ENCODE assay signal across 30 cellular contexts in genomic region chr16:81587626-81588160, GRCh38.
DNase-seq lines count a peak whose midpoint lies in the region; ATAC-seq and TF ChIP-seq lines count a peak whose summit lies in the region.
"Had no signal": no experiment of that assay in that cellular context is flagged by ENCODE, and none has a peak within 500 bp of the region (broad histone marks: within the 10 kb centered on the region; RNA-seq: fewer than 3 reads in every experiment).

No MANE protein-coding gene starts in this region.

- H2BK120ac ChIP-seq in mesenchymal stem cell (ENCODE audit: low read depth, low read length): no peak overlapping the region

- H3K4me3 Mint-ChIP-seq in GM23338: no peak overlapping the region
- H3K4me3 Mint-ChIP-seq: activated CD4-positive, alpha-beta memory T cell treated with anti-CD3 and anti-CD28 coated beads, Interleukin-2, amount 10 ng/mL, durations not matched to agents 7 days and 5 days; stimulated activated naive CD8-positive, alpha-beta T cell treated with anti-CD3 and anti-CD28 coated beads, Interleukin-15, amount 100 ng/mL, for 72 hours; T-helper 2 cell treated with Interferon-gamma antibody and Interleukin-4, amounts not matched to agents 5 μg/mL and 100 μg/mL, for 36 hours had no signal

- H3K14ac ChIP-seq in mesenchymal stem cell (ENCODE audit: low read length in 2 of 2): no peak overlapping the region

- H3K9me3 ChIP-seq in mesenchymal stem cell (ENCODE audit: control insufficient read depth, low read length) (no peaks in the 10 kb centered on the region), stomach smooth muscle (ENCODE audit: control insufficient read depth in 2 of 2, low read length in 2 of 2) (no peaks in the 10 kb centered on the region), esophagus squamous epithelium (no peaks in the 10 kb centered on the region)
- H3K9me3 ChIP-seq: BLaER1, left lung, prostate gland, tibial artery had no signal

- H3K27ac ChIP-seq in GM23338 (ENCODE audit: low read depth): no peak overlapping the region
- H3K27ac ChIP-seq in mesenchymal stem cell (ENCODE audit: low read length, poor library complexity, severe bottlenecking): no peak overlapping the region
- peak overlapping the region; percentile 11 for H3K27ac ChIP-seq in stomach smooth muscle (ENCODE audit: low read length)
- H3K27ac ChIP-seq in esophagus squamous epithelium: no peak overlapping the region
- H3K27ac ChIP-seq: BLaER1, brain microvascular endothelial cell, KMS-11, left lung, prostate gland, tibial artery had no signal

- peaks cover 26% of the 10 kb centered on the region for H3K4me1 Mint-ChIP-seq in GM23338

- H3K4me2 ChIP-seq in GM23338 (no peak overlapping the region), mesenchymal stem cell (ENCODE audit: low read length, poor library complexity, severe bottlenecking) (no peak overlapping the region)
- H3K4me2 ChIP-seq: BLaER1, KMS-11 had no signal

- no peak for TF ChIP-seq POLR2A in esophagus squamous epithelium (IDR thresholded peaks at IDR 0.05)

- H3K4me3 ChIP-seq in GM23338 (no peak overlapping the region), mesenchymal stem cell (ENCODE audit: insufficient read depth in 1 of 2, low read depth in 1 of 2, low read length in 2 of 2) (no peak overlapping the region), stomach smooth muscle (ENCODE audit: low read length in 2 of 2) (no peak overlapping the region), esophagus squamous epithelium (no peak overlapping the region)
- H3K4me3 ChIP-seq: BLaER1, left lung, PC-9, prostate gland, tibial artery had no signal

- TF ChIP-seq CTCF in GM23338 (conservative IDR thresholded peaks at IDR 0.05; ENCODE audit: low read depth in 2 of 2) (no peak), esophagus squamous epithelium (IDR thresholded peaks at IDR 0.05) (no peak)

- peak overlapping the region in 1 of 2 experiments; percentile 24 for H3K23ac ChIP-seq in mesenchymal stem cell (ENCODE audit: low read length in 2 of 2)

- no peak overlapping the region for H2BK12ac ChIP-seq in mesenchymal stem cell (ENCODE audit: low read length in 2 of 2)

- ATAC-seq in GM23338 (no peak), HG02973 (IDR thresholded peaks at IDR 0.05; ENCODE audit: unreplicated experiment) (no peak)
- ATAC-seq: left lung; sciatic nerve; stimulated activated naive CD8-positive, alpha-beta T cell treated with anti-CD3 and anti-CD28 coated beads, Interleukin-15, amount 100 ng/mL, for 72 hours had no signal

- H3F3A ChIP-seq in GM23338 (replicated peaks; ENCODE audit: low read depth): 0 out of 2 replicates have a peak, but pooled peaks cover 2% of the 10 kb centered on the region

- peak overlapping the region; percentile 19 for H2BK15ac ChIP-seq in mesenchymal stem cell (ENCODE audit: low read depth, poor library complexity, severe bottlenecking)

- H3K9ac ChIP-seq in mesenchymal stem cell (ENCODE audit: low read length) (no peak overlapping the region), stomach smooth muscle (ENCODE audit: low read length in 2 of 2) (no peak overlapping the region)
- H3K9ac ChIP-seq: BLaER1, KMS-11 had no signal

- H3K27ac Mint-ChIP-seq in GM23338: 0 out of 2 replicates have a peak overlapping the region, but pooled peaks have one; percentile 25
- H3K27ac Mint-ChIP-seq: activated CD4-positive, alpha-beta memory T cell treated with anti-CD3 and anti-CD28 coated beads, Interleukin-2, amount 10 ng/mL, durations not matched to agents 7 days and 5 days had no signal

- H3K36me3 Mint-ChIP-seq in GM23338 (ENCODE audit: low read depth): peaks cover 7% of the 10 kb centered on the region; the same call in 2 of the 3 replicates

- H2AFZ ChIP-seq in GM23338 (no peak overlapping the region), mesenchymal stem cell (ENCODE audit: low read depth, low read length) (no peak overlapping the region)
- H2AFZ ChIP-seq: PC-9 had no signal

- no peak overlapping the region for H3K18ac ChIP-seq in mesenchymal stem cell (ENCODE audit: low read depth in 1 of 2, low read length in 2 of 2)

- peaks cover 10% of the 10 kb centered on the region for H4K20me1 ChIP-seq in GM23338 (replicated peaks; ENCODE audit: insufficient read depth)

- H2BK5ac ChIP-seq in mesenchymal stem cell (ENCODE audit: low read depth, low read length, poor library complexity, severe bottlenecking): no peak overlapping the region

- peaks cover 66% of the 10 kb centered on the region for H3K79me2 ChIP-seq in GM23338 (replicated peaks; ENCODE audit: insufficient read depth)

- no peak overlapping the region for H4K8ac ChIP-seq in mesenchymal stem cell (ENCODE audit: low read length)

- no peak overlapping the region for H3K4ac ChIP-seq in mesenchymal stem cell (ENCODE audit: low read depth in 1 of 2, low read length in 2 of 2)

- DNase-seq in GM23338 (ENCODE audit: low spot score): no peak
- DNase-seq in astrocyte of the hippocampus (ENCODE audit: low read depth, low spot score): peak; percentile 39
- DNase-seq in mesenchymal stem cell: no peak
- no peak for DNase-seq in SIG-M5 treated with dmso at 0.1 percent for 504 hours (lab: John Stamatoyannopoulos, UW; ENCODE audit: unreplicated experiment)
- DNase-seq in foreskin melanocyte: no peak
- DNase-seq in esophagus squamous epithelium (lab: John Stamatoyannopoulos, UW): no peak
- DNase-seq: activated CD4-positive, alpha-beta memory T cell treated with anti-CD3 and anti-CD28 coated beads, Interleukin-2, amount 10 ng/mL, durations not matched to agents 7 days and 5 days; activated CD8-positive, alpha-beta memory T cell treated with anti-CD3 and anti-CD28 coated beads, Interleukin-2, amount 50 U/mL, for 4 hours; activated naive CD4-positive, alpha-beta T cell treated with anti-CD3 and anti-CD28 coated beads, Interleukin-2, amount 50 U/mL, for 16 hours; brain microvascular endothelial cell; DMS79 treated with DMSO at 0.1 percent for 48 hours; GF-D8; left lung; MM.1S; NCI-H1105 treated with DMSO at 0.1 percent for 48 hours; NCI-H2029; NCI-H524 treated with DMSO at 0.1 percent for 48 hours; Right ventricle myocardium superior; stimulated activated CD4-positive, alpha-beta T cell treated with anti-CD3 and anti-CD28 coated beads, Interleukin-12 subunit alpha, Interleukin-12 subunit beta, amount 100 ng/mL, for 4 hours; stimulated activated CD4-positive, alpha-beta T cell treated with anti-CD3 and anti-CD28 coated beads, Interleukin-2, amount 100 ng/mL, for 48 hours; stimulated activated naive CD8-positive, alpha-beta T cell treated with anti-CD3 and anti-CD28 coated beads, Interleukin-15, amount 100 ng/mL, for 72 hours; tibial artery had no signal

- H3K36me3 ChIP-seq in GM23338 (ENCODE audit: insufficient read depth): no peaks in the 10 kb centered on the region
- H3K36me3 ChIP-seq in mesenchymal stem cell (ENCODE audit: control insufficient read depth in 1 of 2, insufficient read depth in 2 of 2, low read depth in 1 of 2, low read length in 2 of 2): peaks cover 0 to 16% of the 10 kb centered on the region in 2 experiments
- no peaks in the 10 kb centered on the region for H3K36me3 ChIP-seq in stomach smooth muscle (ENCODE audit: control insufficient read depth in 2 of 2, insufficient read depth in 2 of 2, low read length in 2 of 2)
- H3K36me3 ChIP-seq in esophagus squamous epithelium: peaks cover 0 to 35% (median 0%) of the 10 kb centered on the region in 3 donors
- H3K36me3 ChIP-seq: brain microvascular endothelial cell, prostate gland, tibial artery had no signal

- WGBS in mesenchymal stem cell: 88% methylated on average over 12 of the region's 12 CpGs
- WGBS in esophagus squamous epithelium, 2 donors: 73 to 98% methylated on average over 5 to 10 of the region's 12 CpGs

- H2AK5ac ChIP-seq in mesenchymal stem cell (ENCODE audit: low read length, severe bottlenecking): no peak overlapping the region

- H3K27me3 ChIP-seq in GM23338 (ENCODE audit: insufficient read depth) (no peaks in the 10 kb centered on the region), mesenchymal stem cell (ENCODE audit: control insufficient read depth in 1 of 2, insufficient read depth in 1 of 2, low read length in 2 of 2) (no peaks in the 10 kb centered on the region), stomach smooth muscle (ENCODE audit: control insufficient read depth in 1 of 2, insufficient read depth in 2 of 2, low read length in 2 of 2) (no peaks in the 10 kb centered on the region), esophagus squamous epithelium (no peaks in the 10 kb centered on the region)
- H3K27me3 ChIP-seq: BLaER1, brain microvascular endothelial cell, left lung, tibial artery had no signal

- H3K27me3 Mint-ChIP-seq in GM23338 (ENCODE audit: insufficient read depth, low read depth, poor library complexity): peaks cover 10% of the 10 kb centered on the region
- H3K27me3 Mint-ChIP-seq: activated CD4-positive, alpha-beta memory T cell treated with anti-CD3 and anti-CD28 coated beads, Interleukin-2, amount 10 ng/mL, durations not matched to agents 7 days and 5 days; stimulated activated naive CD8-positive, alpha-beta T cell treated with anti-CD3 and anti-CD28 coated beads, Interleukin-15, amount 100 ng/mL, for 72 hours had no signal

- H3K9me3 Mint-ChIP-seq in GM23338: no peaks in the 10 kb centered on the region
- H3K9me3 Mint-ChIP-seq: activated CD4-positive, alpha-beta memory T cell treated with anti-CD3 and anti-CD28 coated beads, Interleukin-2, amount 10 ng/mL, durations not matched to agents 7 days and 5 days; stimulated activated naive CD8-positive, alpha-beta T cell treated with anti-CD3 and anti-CD28 coated beads, Interleukin-15, amount 100 ng/mL, for 72 hours; T-helper 2 cell treated with Interferon-gamma antibody and Interleukin-4, amounts not matched to agents 5 μg/mL and 100 μg/mL, for 36 hours had no signal

- intact Hi-C loops in esophagus squamous epithelium (cut with DNase I): no loop called here

- H3K9me2 ChIP-seq in GM23338 (ENCODE audit: insufficient read depth): no peaks in the 10 kb centered on the region

- peaks cover 45% of the 10 kb centered on the region for H3K79me1 ChIP-seq in mesenchymal stem cell (replicated peaks; ENCODE audit: low read length, poor library complexity, severe bottlenecking)

- no peak overlapping the region for H4K91ac ChIP-seq in mesenchymal stem cell (ENCODE audit: low read length)

- H3K4me1 ChIP-seq in GM23338 (ENCODE audit: insufficient read depth): peaks cover 3% of the 10 kb centered on the region; the same call in 1 of the 2 replicates
- H3K4me1 ChIP-seq in mesenchymal stem cell (ENCODE audit: control insufficient read depth, insufficient read depth, low read depth, low read length): peaks cover 5% of the 10 kb centered on the region
- H3K4me1 ChIP-seq in stomach smooth muscle (ENCODE audit: control insufficient read depth, insufficient read depth, low read length): peaks cover 21% of the 10 kb centered on the region
- peaks cover 18 to 54% (median 28%) of the 10 kb centered on the region in 3 donors for H3K4me1 ChIP-seq in esophagus squamous epithelium
- H3K4me1 ChIP-seq: prostate gland had no signal

TF ChIP-seq in GM23338, 12 proteins besides CTCF, POLR2A, EP300 and RAD21 (continues in another document):
- TF ChIP-seq ZNF114 (CRISPR knock-in tag; IDR thresholded peaks at IDR 0.05) (no peak), EZH2 (IDR thresholded peaks at IDR 0.05; ENCODE audit: low read depth, unreplicated experiment) (no peak)
